In the genomic region with DNA sequence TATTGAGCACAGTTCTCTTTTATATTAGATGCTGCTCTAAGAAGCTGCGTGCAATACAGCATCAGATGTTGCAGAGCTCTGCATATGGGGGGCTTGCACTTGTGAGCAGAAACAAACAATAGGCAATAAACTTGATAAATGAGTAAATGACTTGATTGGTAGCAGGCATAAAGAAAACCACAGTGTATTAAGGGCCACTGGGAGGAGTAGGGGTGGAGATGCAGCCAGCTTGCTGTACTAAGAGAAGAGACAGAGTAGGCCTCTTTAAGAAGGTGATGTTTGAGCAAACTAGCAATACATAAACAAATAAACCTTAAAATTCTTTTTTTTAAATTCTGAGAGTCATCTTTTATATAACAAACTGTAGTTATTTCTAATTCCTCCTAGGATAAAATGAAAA, we compare ENCODE assay signal across 16 cellular contexts.
"Had no signal": no experiment of that assay in that cellular context is flagged by ENCODE, and none has a peak within 500 bp of the region (broad histone marks: within the 10 kb centered on the region; RNA-seq: fewer than 3 reads in every experiment).

No MANE protein-coding gene starts in this region.

- H3K36me3 ChIP-seq: lower lobe of right lung, suprapubic skin, transverse colon, uterus had no signal

- H3K27me3 Mint-ChIP-seq: activated CD4-positive, alpha-beta T cell treated with anti-CD3 and anti-CD28 coated beads for 36 hours; stimulated activated naive CD8-positive, alpha-beta T cell treated with anti-CD3 and anti-CD28 coated beads, Interleukin-15, amount 100 ng/mL, for 72 hours had no signal

- H3K9me3 Mint-ChIP-seq: mesothelial cell of epicardium, nephron progenitor cell, WTC11 had no signal

- H3K27me3 ChIP-seq: suprapubic skin, transverse colon, uterus had no signal

- H3K4me1 Mint-ChIP-seq: activated CD4-positive, alpha-beta T cell treated with anti-CD3 and anti-CD28 coated beads for 36 hours; stimulated activated naive CD8-positive, alpha-beta T cell treated with anti-CD3 and anti-CD28 coated beads, Interleukin-15, amount 100 ng/mL, for 72 hours; WTC11 had no signal

- DNase-seq: activated CD4-positive, alpha-beta T cell treated with anti-CD3 and anti-CD28 coated beads, Interleukin-2, amount 50 U/mL, for 48 hours; amniotic stem cell; lower lobe of right lung; stimulated activated CD4-positive, alpha-beta T cell treated with anti-CD3 and anti-CD28 coated beads, Interleukin-2, amount 100 ng/mL, for 48 hours; stimulated activated naive CD8-positive, alpha-beta T cell treated with anti-CD3 and anti-CD28 coated beads, Interleukin-15, amount 100 ng/mL, for 72 hours had no signal

- ATAC-seq: activated CD4-positive, alpha-beta T cell treated with anti-CD3 and anti-CD28 coated beads for 36 hours; stimulated activated naive CD8-positive, alpha-beta T cell treated with anti-CD3 and anti-CD28 coated beads, Interleukin-15, amount 100 ng/mL, for 72 hours had no signal

- H3K4me3 Mint-ChIP-seq: activated CD4-positive, alpha-beta T cell treated with anti-CD3 and anti-CD28 coated beads for 36 hours; activated naive CD8-positive, alpha-beta T cell; mesothelial cell of epicardium; nephron progenitor cell; stimulated activated naive CD8-positive, alpha-beta T cell treated with anti-CD3 and anti-CD28 coated beads, Interleukin-15, amount 100 ng/mL, for 72 hours; WTC11 had no signal

- FAIRE-seq: frontal cortex had no signal

- H3K36me3 Mint-ChIP-seq: activated naive CD8-positive, alpha-beta T cell; mesothelial cell of epicardium; WTC11 had no signal

- H3K4me3 ChIP-seq: coronary artery, lower lobe of right lung, skin epidermis, suprapubic skin, transverse colon, uterus had no signal

- H3K27ac Mint-ChIP-seq: activated CD4-positive, alpha-beta T cell treated with anti-CD3 and anti-CD28 coated beads for 36 hours; activated naive CD8-positive, alpha-beta T cell; nephron progenitor cell; stimulated activated naive CD8-positive, alpha-beta T cell treated with anti-CD3 and anti-CD28 coated beads, Interleukin-15, amount 100 ng/mL, for 72 hours; WTC11 had no signal
